8 cellular contexts compared by ENCODE assay signal in the genomic region with DNA sequence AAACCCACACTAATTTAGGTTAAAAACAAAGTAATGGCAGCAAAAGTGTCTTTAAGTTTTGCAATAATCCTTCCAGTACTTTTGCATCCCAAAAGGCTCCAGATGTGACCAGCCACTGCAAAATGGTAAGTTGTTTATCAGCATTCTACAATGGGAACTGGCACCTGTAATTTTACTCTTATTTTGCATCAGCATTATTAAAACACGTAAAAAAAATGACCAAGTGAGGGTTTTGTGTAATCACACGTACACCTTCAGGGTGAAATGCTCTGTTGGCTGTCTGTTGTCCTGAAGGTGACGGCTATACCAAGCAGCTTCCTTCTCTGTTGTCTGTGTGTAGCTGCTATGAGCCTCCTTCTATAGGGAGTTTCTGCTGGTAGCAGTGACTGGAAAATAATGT. TPM values are rescaled to one million over a fixed set of nuclear protein-coding genes. Genes with fewer than 3 reads are reported as not detected.
DNase-seq lines count a peak whose midpoint lies in the region; ATAC-seq, FAIRE-seq and TF ChIP-seq lines count a peak whose summit lies in the region.

No MANE protein-coding gene starts in this region.

- ATAC-seq in activated CD8-positive, alpha-beta T cell treated with anti-CD3 and anti-CD28 coated beads for 36 hours: no peak
- ATAC-seq in HG03342 (IDR thresholded peaks at IDR 0.05; ENCODE audit: unreplicated experiment): no peak

- no peaks in the 10 kb centered on the region for H3K36me3 ChIP-seq in BJ (ENCODE audit: control insufficient read depth, insufficient read depth, low read length)

- intact Hi-C loops in activated CD8-positive, alpha-beta T cell treated with anti-CD3 and anti-CD28 coated beads for 36 hours (cut with micrococcal nuclease): no loop called here

- CTCF ChIA-PET in BJ (lab: Yijun Ruan, JAX): interaction anchor here (0.9 to 1.6 kb wide), 3 partner anchors 37 to 63 kb away, joined by 3 to 4 read pairs (median 4); partner anchors contain the start of gene SSBP2
- CTCF ChIA-PET in activated CD8-positive, alpha-beta T cell treated with anti-CD3 and anti-CD28 coated beads for 36 hours (lab: Charles Lee): interaction anchor here (0.9 to 1.0 kb wide), 2 partner anchors 9 to 263 kb away, joined by 3 read pairs; no protein-coding TSS in a partner anchor

- DNase-seq in BJ (ENCODE audit: low read depth): peak; percentile 27
- DNase-seq in NCI-H187 treated with DMSO at 0.1 percent for 48 hours (lab: John Stamatoyannopoulos, UW): peak; percentile 21
- DNase-seq in epithelial cell of esophagus (ENCODE audit: low read depth): peak; percentile 76
- no peak for DNase-seq in nephron progenitor cell
- DNase-seq in activated CD8-positive, alpha-beta T cell treated with anti-CD3 and anti-CD28 coated beads for 36 hours: no peak
- DNase-seq in NCI-H446 (lab: John Stamatoyannopoulos, UW): no peak
- no peak for DNase-seq in frontal cortex (ENCODE audit: low spot score in 2 of 2)

- POLR2A ChIA-PET in BJ (lab: Charles Lee): no interaction called here
- POLR2A ChIA-PET in activated CD8-positive, alpha-beta T cell treated with anti-CD3 and anti-CD28 coated beads for 36 hours (lab: Charles Lee): no interaction called here

- peaks cover 14% of the 10 kb centered on the region for H3K36me3 Mint-ChIP-seq in nephron progenitor cell (ENCODE audit: low read depth)
- no peaks in the 10 kb centered on the region for H3K36me3 Mint-ChIP-seq in activated CD8-positive, alpha-beta T cell treated with anti-CD3 and anti-CD28 coated beads for 36 hours (ENCODE audit: low read depth)

- H3K4me1 Mint-ChIP-seq in nephron progenitor cell: peaks cover 37% of the 10 kb centered on the region
- H3K4me1 Mint-ChIP-seq in activated CD8-positive, alpha-beta T cell treated with anti-CD3 and anti-CD28 coated beads for 36 hours (ENCODE audit: low read depth): peaks cover 11% of the 10 kb centered on the region

- TF ChIP-seq CTCF in BJ (IDR thresholded peaks at IDR 0.05; ENCODE audit: insufficient read depth, low read depth, low read length) (no peak), epithelial cell of esophagus (IDR thresholded peaks at IDR 0.05; ENCODE audit: insufficient read depth, low read depth, low read length, missing control alignments) (no peak), nephron progenitor cell (IDR thresholded peaks at IDR 0.05) (no peak)
- TF ChIP-seq CTCF in activated CD8-positive, alpha-beta T cell treated with anti-CD3 and anti-CD28 coated beads for 36 hours (IDR thresholded peaks at IDR 0.05): no peak

- H3K27ac Mint-ChIP-seq in nephron progenitor cell: peak overlapping the region; percentile 95
- H3K27ac Mint-ChIP-seq in activated CD8-positive, alpha-beta T cell treated with anti-CD3 and anti-CD28 coated beads for 36 hours: no peak overlapping the region

- H3K9me3 Mint-ChIP-seq in nephron progenitor cell: peaks cover 13% of the 10 kb centered on the region
- H3K9me3 Mint-ChIP-seq in activated CD8-positive, alpha-beta T cell treated with anti-CD3 and anti-CD28 coated beads for 36 hours: no peaks in the 10 kb centered on the region

- H3K4me3 ChIP-seq in BJ (ENCODE audit: low read depth, low read length): no peak overlapping the region
- no peak overlapping the region for H3K4me3 ChIP-seq in epithelial cell of esophagus (ENCODE audit: low read length)

- no peak for FAIRE-seq in frontal cortex (lab: Jason Lieb, UNC)

- H3K4me3 Mint-ChIP-seq in nephron progenitor cell: peak overlapping the region; percentile 40
- H3K4me3 Mint-ChIP-seq in activated CD8-positive, alpha-beta T cell treated with anti-CD3 and anti-CD28 coated beads for 36 hours: no peak overlapping the region

- peaks cover 6% of the 10 kb centered on the region for H3K27me3 Mint-ChIP-seq in nephron progenitor cell (ENCODE audit: low read depth, poor library complexity)
- H3K27me3 Mint-ChIP-seq in activated CD8-positive, alpha-beta T cell treated with anti-CD3 and anti-CD28 coated beads for 36 hours: no peaks in the 10 kb centered on the region

- H3K27me3 ChIP-seq in BJ (ENCODE audit: control insufficient read depth, insufficient read depth, low read length): no peaks in the 10 kb centered on the region

RNA-seq across cellular contexts. Expression of gene SSBP2, which starts 36.9 kb away (rescaled TPM):
- 68.8 and 69.2 TPM in 2 replicates for polyA plus RNA-seq in BJ (2011; rRNA removed)
- 38.5 and 56.3 TPM in 2 replicates for polyA minus RNA-seq in BJ (2011; rRNA and poly(A)+ RNA removed)
- total RNA-seq in activated CD8-positive, alpha-beta T cell treated with anti-CD3 and anti-CD28 coated beads for 36 hours: 10 to 100 TPM; 11.7 to 12.9 TPM
- total RNA-seq in frontal cortex: 266 TPM

Comparison
In these comparisons a context has a peak if more than half of its experiments do, and no peak if none do; other contexts are left out.
1. DNase-seq: peak in BJ (single experiment), NCI-H187 treated with DMSO at 0.1 percent for 48 hours (single experiment) and epithelial cell of esophagus (single experiment); none in nephron progenitor cell (single experiment), activated CD8-positive, alpha-beta T cell treated with anti-CD3 and anti-CD28 coated beads for 36 hours (single experiment), NCI-H446 (0 of 2) and frontal cortex (0 of 2).
2. RNA of gene SSBP2, which starts 36.9 kb away (total RNA-seq): 266 TPM in frontal cortex (single experiment); 11.7 to 12.9 TPM in activated CD8-positive, alpha-beta T cell treated with anti-CD3 and anti-CD28 coated beads for 36 hours; every median in the first group is over 10 times any median in the second.